In the genomic region with DNA sequence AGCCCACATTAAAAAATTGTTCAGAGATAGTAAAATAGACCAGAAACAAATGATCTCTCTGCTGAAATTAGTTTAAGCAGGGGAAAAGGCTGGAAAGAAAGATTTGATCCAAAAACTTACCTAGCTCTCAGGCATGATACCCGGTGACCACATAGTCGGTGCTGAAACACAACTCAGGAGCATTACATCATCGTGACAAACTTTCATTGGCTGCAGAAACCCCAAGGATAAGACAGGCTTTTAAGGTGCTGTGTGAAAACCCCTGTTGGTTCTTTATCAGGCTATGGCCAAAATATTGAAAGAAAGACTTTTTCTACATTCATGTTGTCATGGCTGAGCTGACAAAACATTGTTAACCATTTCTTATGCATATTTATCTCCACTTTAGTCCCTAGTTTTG, we compare ENCODE assay signal across 18 cellular contexts.
DNase-seq lines count a peak whose midpoint lies in the region; ATAC-seq and TF ChIP-seq lines count a peak whose summit lies in the region.
"Had no signal": no experiment of that assay in that cellular context is flagged by ENCODE, and none has a peak within 500 bp of the region (broad histone marks: within the 10 kb centered on the region; RNA-seq: fewer than 3 reads in every experiment).

No MANE protein-coding gene starts in this region.

- DNase-seq in NCI-H1417 treated with DMSO at 0.1 percent for 48 hours (lab: John Stamatoyannopoulos, UW), result peak; percentile 55
- peak; percentile 17 for DNase-seq in adipocyte (ENCODE audit: low read depth)
- DNase-seq in amygdala (lab: John Stamatoyannopoulos, UW), result no peak
- DNase-seq in NCI-H524 (lab: John Stamatoyannopoulos, UW), result no peak
- DNase-seq in superior temporal gyrus (ENCODE audit: extremely low spot score), result no peak
- DNase-seq in upper lobe of right lung, result no peak
- DNase-seq: activated CD4-positive, alpha-beta T cell treated with anti-CD3 and anti-CD28 coated beads, Interleukin-2, amount 10 ng/mL, durations not matched to agents 7 days and 5 days; effector CD8-positive, alpha-beta T cell; KBM-7; left colon; NCI-H1092 treated with DMSO at 0.1 percent for 48 hours; NCI-H446; spleen; tibial artery had no signal

- H3K9ac ChIP-seq in adipocyte (ENCODE audit: low read length) (no peak overlapping the region), iPS-20b (ENCODE audit: low read depth, low read length) (peak overlapping the region; percentile 59; the same call in 1 of the 2 replicates)

- H3K4me3 ChIP-seq in adipocyte (ENCODE audit: low read length) (no peak overlapping the region), iPS-20b (ENCODE audit: low read length) (no peak overlapping the region), upper lobe of right lung (no peak overlapping the region)
- H3K4me3 ChIP-seq: cardiac muscle cell, hepatocyte, spleen, tibial artery had no signal

- TF ChIP-seq CTCF in upper lobe of right lung (IDR thresholded peaks at IDR 0.05), result no peak

- no peak overlapping the region for H3K27ac ChIP-seq in iPS-20b (ENCODE audit: low read length)
- no peak overlapping the region for H3K27ac ChIP-seq in upper lobe of right lung
- H3K27ac ChIP-seq: cardiac muscle cell, hepatocyte, spleen, tibial artery had no signal

- H3K27me3 ChIP-seq in adipocyte (replicated peaks; ENCODE audit: control insufficient read depth, insufficient read depth, low read length) (no peaks in the 10 kb centered on the region), iPS-20b (ENCODE audit: insufficient read depth, low read length) (no peaks in the 10 kb centered on the region), upper lobe of right lung (no peaks in the 10 kb centered on the region)
- H3K27me3 ChIP-seq: cardiac muscle cell, spleen, tibial artery had no signal

- peak; percentile 75 for ATAC-seq in GM18868 (IDR thresholded peaks at IDR 0.05; ENCODE audit: unreplicated experiment)
- ATAC-seq in upper lobe of right lung, result no peak
- ATAC-seq: left colon had no signal

- no peaks in the 10 kb centered on the region for H3K4me1 ChIP-seq in adipocyte (ENCODE audit: control insufficient read depth, insufficient read depth, low read length)
- H3K4me1 ChIP-seq in iPS-20b (ENCODE audit: insufficient read depth, low read length), result peaks cover 28% of the 10 kb centered on the region
- H3K4me1 ChIP-seq in upper lobe of right lung, result no peaks in the 10 kb centered on the region
- H3K4me1 ChIP-seq: spleen had no signal

- no peaks in the 10 kb centered on the region for H3K9me3 ChIP-seq in adipocyte (ENCODE audit: control insufficient read depth, low read length)
- H3K9me3 ChIP-seq in iPS-20b (ENCODE audit: insufficient read depth, low read depth, low read length), result no peaks in the 10 kb centered on the region
- H3K9me3 ChIP-seq in upper lobe of right lung, result no peaks in the 10 kb centered on the region
- H3K9me3 ChIP-seq: spleen, tibial artery had no signal

- intact Hi-C loops in upper lobe of right lung (cut with DNase I), result no loop called here

- no peaks in the 10 kb centered on the region for H3K36me3 ChIP-seq in adipocyte (ENCODE audit: control insufficient read depth, insufficient read depth, low read length, severe bottlenecking)
- no peaks in the 10 kb centered on the region for H3K36me3 ChIP-seq in iPS-20b (ENCODE audit: insufficient read depth, low read depth, low read length)
- H3K36me3 ChIP-seq in upper lobe of right lung, result no peaks in the 10 kb centered on the region
- H3K36me3 ChIP-seq: cardiac muscle cell, spleen, tibial artery had no signal

Comparison
In these comparisons a context has a peak if more than half of its experiments do, and no peak if none do; other contexts are left out.
1. DNase-seq: peak in NCI-H1417 treated with DMSO at 0.1 percent for 48 hours (single experiment) and adipocyte (single experiment); none in amygdala (0 of 56), NCI-H524 (0 of 2), superior temporal gyrus (single experiment) and upper lobe of right lung (single experiment).